ENCODE assay signal across 20 cellular contexts in genomic region chr22:19451570-19451969, GRCh38. TPM values are rescaled to one million over a fixed set of nuclear protein-coding genes. Genes with fewer than 3 reads are reported as not detected.
A peak's percentile ranks its signal among the peaks of the same experiment; 100 is the strongest.
DNase-seq lines count a peak whose midpoint lies in the region; ATAC-seq and TF ChIP-seq lines count a peak whose summit lies in the region.
"Had no signal": no experiment of that assay in that cellular context is flagged by ENCODE, and none has a peak within 500 bp of the region (broad histone marks: within the 10 kb centered on the region; RNA-seq: fewer than 3 reads in every experiment).

No MANE protein-coding gene starts in this region.

- no peak overlapping the region for H2AK5ac ChIP-seq in IMR-90 (ENCODE audit: low read depth, low read length)

- CTCF ChIA-PET in IMR-90 (lab: Yijun Ruan, JAX) = no interaction called here
- CTCF ChIA-PET in naive thymus-derived CD4-positive, alpha-beta T cell (lab: Charles Lee) = no interaction called here

- H3K23ac ChIP-seq in IMR-90 (ENCODE audit: low read depth, low read length) = no peak overlapping the region

- no peak overlapping the region for H2BK120ac ChIP-seq in IMR-90 (ENCODE audit: low read depth, low read length)

- H3K9me1 ChIP-seq in IMR-90 (ENCODE audit: insufficient read depth, low read length) = peaks cover 13% of the 10 kb centered on the region

- H3K4ac ChIP-seq in IMR-90 (ENCODE audit: low read depth, low read length) = no peak overlapping the region

- no peak overlapping the region for H3K4me2 ChIP-seq in IMR-90 (ENCODE audit: low read depth, low read length)

- no peak overlapping the region for H4K8ac ChIP-seq in IMR-90 (ENCODE audit: low read depth in 2 of 2, low read length in 2 of 2)

- H3K4me3 Mint-ChIP-seq in activated T-cell treated with anti-CD3 and anti-CD28 coated beads, Interleukin-2, amount 50 U/mL, for 24 hours = no peak overlapping the region
- no peak overlapping the region for H3K4me3 Mint-ChIP-seq in activated T-cell treated with anti-CD3 and anti-CD28 coated beads, Interleukin-2, amount 50 U/mL, for 4 hours
- H3K4me3 Mint-ChIP-seq in naive thymus-derived CD4-positive, alpha-beta T cell = no peak overlapping the region
- H3K4me3 Mint-ChIP-seq in activated CD4-positive, alpha-beta T cell treated with anti-CD3 and anti-CD28 coated beads, Interleukin-2, amount 10 ng/mL, durations not matched to agents 24 days and 14 days = no peak overlapping the region

- no peak overlapping the region for H2AFZ ChIP-seq in IMR-90 (replicated peaks; ENCODE audit: low read length, poor library complexity)

- peaks cover 9% of the 10 kb centered on the region; the same call in 1 of the 2 replicates for H3K4me1 ChIP-seq in IMR-90 (ENCODE audit: control insufficient read depth, insufficient read depth, low read length)
- peaks cover 11 to 12% of the 10 kb centered on the region in 2 donors for H3K4me1 ChIP-seq in naive thymus-derived CD4-positive, alpha-beta T cell (ENCODE audit: control insufficient read depth in 2 of 2, insufficient read depth in 2 of 2, low read length in 2 of 2)

- no peak for TF ChIP-seq POLR2A in IMR-90 (IDR thresholded peaks at IDR 0.05; ENCODE audit: low read depth, low read length)

- peaks cover 8 to 21% of the 10 kb centered on the region in 2 experiments; a peak in 3 of 4 replicates for H3K79me1 ChIP-seq in IMR-90 (ENCODE audit: low read depth in 1 of 2, low read length in 2 of 2)

- peaks cover 34% of the 10 kb centered on the region for H3K4me1 Mint-ChIP-seq in activated T-cell treated with anti-CD3 and anti-CD28 coated beads, Interleukin-2, amount 50 U/mL, for 24 hours (ENCODE audit: low read depth)
- H3K4me1 Mint-ChIP-seq in activated T-cell treated with anti-CD3 and anti-CD28 coated beads, Interleukin-2, amount 50 U/mL, for 4 hours (ENCODE audit: low read depth) = peaks cover 23% of the 10 kb centered on the region
- peaks cover 11 to 27% (median 19%) of the 10 kb centered on the region in 7 donors for H3K4me1 Mint-ChIP-seq in naive thymus-derived CD4-positive, alpha-beta T cell
- H3K4me1 Mint-ChIP-seq in activated CD4-positive, alpha-beta T cell treated with anti-CD3 and anti-CD28 coated beads, Interleukin-2, amount 10 ng/mL, durations not matched to agents 24 days and 14 days = peaks cover 18% of the 10 kb centered on the region

- no peak for DNase-seq in activated T-cell treated with anti-CD3 and anti-CD28 coated beads, Interleukin-2, amount 50 U/mL, for 24 hours
- no peak for DNase-seq in activated T-cell treated with anti-CD3 and anti-CD28 coated beads, Interleukin-2, amount 50 U/mL, for 4 hours
- DNase-seq in IMR-90 = no peak
- no peak for DNase-seq in naive thymus-derived CD4-positive, alpha-beta T cell
- no peak for DNase-seq in activated CD4-positive, alpha-beta T cell treated with anti-CD3 and anti-CD28 coated beads, Interleukin-2, amount 10 ng/mL, durations not matched to agents 24 days and 14 days
- DNase-seq: DMS53; GF-D8; GOT3; HCEC 1CT; MV-4-11; NCI-H1105 treated with DMSO at 0.1 percent for 48 hours; NCI-H2029 treated with DMSO at 0.1 percent for 48 hours; NCI-H226; NCI-H510A treated with DMSO at 0.1 percent for 48 hours; NCI-H774; NK-92 treated with Interleukin-12 subunit alpha and Interleukin-12 subunit beta, amount 100 ng/mL, for 24 hours; SHP77 treated with DMSO at 0.1 percent for 48 hours had no signal

- no peak overlapping the region for H2BK15ac ChIP-seq in IMR-90 (ENCODE audit: low read depth, low read length)

- TSS peak; percentile 27 for BruUV-seq in IMR-90 (replicated peaks; lab: Mats Ljungman, UMichigan)

- H2AK9ac ChIP-seq in IMR-90 (replicated peaks; ENCODE audit: low read depth, low read length, poor library complexity) = no peak overlapping the region

- H4K5ac ChIP-seq in IMR-90 (ENCODE audit: low read depth, low read length) = no peak overlapping the region

- dilution Hi-C loops in IMR-90 (cut with HindIII; ENCODE audit: low sequenced_read_pairs, unreplicated experiment) = no loop called here

- H3K36me3 ChIP-seq in IMR-90 (ENCODE audit: control insufficient read depth, insufficient read depth, low read length) = peaks cover 46% of the 10 kb centered on the region
- peaks cover 12 to 50% (median 25%) of the 10 kb centered on the region in 3 experiments for H3K36me3 ChIP-seq in naive thymus-derived CD4-positive, alpha-beta T cell (ENCODE audit: control insufficient read depth in 2 of 3, insufficient read depth in 3 of 3, low read length in 3 of 3)

- no peaks in the 10 kb centered on the region for H4K20me1 ChIP-seq in IMR-90 (ENCODE audit: insufficient read depth, low read length)

- H3K27me3 Mint-ChIP-seq in activated T-cell treated with anti-CD3 and anti-CD28 coated beads, Interleukin-2, amount 50 U/mL, for 24 hours = no peaks in the 10 kb centered on the region
- no peaks in the 10 kb centered on the region for H3K27me3 Mint-ChIP-seq in activated T-cell treated with anti-CD3 and anti-CD28 coated beads, Interleukin-2, amount 50 U/mL, for 4 hours (ENCODE audit: low read depth)
- H3K27me3 Mint-ChIP-seq in naive thymus-derived CD4-positive, alpha-beta T cell = no peaks in the 10 kb centered on the region
- H3K27me3 Mint-ChIP-seq in activated CD4-positive, alpha-beta T cell treated with anti-CD3 and anti-CD28 coated beads, Interleukin-2, amount 10 ng/mL, durations not matched to agents 24 days and 14 days = no peaks in the 10 kb centered on the region

- H3K56ac ChIP-seq in IMR-90 (ENCODE audit: extremely low read depth, insufficient read depth, low read length) = no peak overlapping the region

- no peak overlapping the region for H4K91ac ChIP-seq in IMR-90 (ENCODE audit: insufficient read depth, low read depth, low read length)

- no peaks in the 10 kb centered on the region for H3K27me3 ChIP-seq in IMR-90 (ENCODE audit: control insufficient read depth, insufficient read depth, low read length)
- no peaks in the 10 kb centered on the region for H3K27me3 ChIP-seq in naive thymus-derived CD4-positive, alpha-beta T cell (ENCODE audit: control insufficient read depth in 2 of 2, insufficient read depth in 2 of 2, low read length in 2 of 2)

- no peak overlapping the region for H3K18ac ChIP-seq in IMR-90 (ENCODE audit: low read depth, low read length)

- no peak for TF ChIP-seq RAD21 in IMR-90 (IDR thresholded peaks at IDR 0.05; ENCODE audit: low read length)

- no peak for TF ChIP-seq CTCF in IMR-90 (conservative IDR thresholded peaks at IDR 0.05; ENCODE audit: low read depth, low read length)

- no CpG with 5 or more reads among the region's 4 CpGs for WGBS in IMR-90 (ENCODE audit: extremely low coverage in 2 of 2, insufficient read length in 1 of 2), 2 experiments

- H2BK5ac ChIP-seq in IMR-90 (ENCODE audit: low read depth, low read length, poor library complexity, severe bottlenecking) = no peak overlapping the region

- POLR2A ChIA-PET in IMR-90 (lab: Charles Lee; ENCODE audit: unreplicated experiment) = no interaction called here
- POLR2A ChIA-PET in naive thymus-derived CD4-positive, alpha-beta T cell (lab: Charles Lee) = interaction anchor here (2.3 kb wide), 1 partner anchor 20 kb away, joined by 8 read pairs; the partner anchor contains the start of genes HIRA and MRPL40

- in situ Hi-C loops in IMR-90 (cut with MboI; ENCODE audit: low sequenced_read_pairs) = no loop called here

- no peak overlapping the region for H3K4me3 ChIP-seq in IMR-90 (ENCODE audit: insufficient read depth, low read depth, low read length)
- H3K4me3 ChIP-seq in naive thymus-derived CD4-positive, alpha-beta T cell (ENCODE audit: low read length) = no peak overlapping the region
- H3K4me3 ChIP-seq: SK-N-MC had no signal

- intact Hi-C loops in IMR-90 (cut with micrococcal nuclease) = no loop called here
- intact Hi-C loops in naive thymus-derived CD4-positive, alpha-beta T cell (cut with micrococcal nuclease) = no loop called here
- intact Hi-C loops in activated CD4-positive, alpha-beta T cell treated with anti-CD3 and anti-CD28 coated beads, Interleukin-2, amount 10 ng/mL, durations not matched to agents 24 days and 14 days (cut with micrococcal nuclease) = no loop called here

- H3K9me3 Mint-ChIP-seq in activated T-cell treated with anti-CD3 and anti-CD28 coated beads, Interleukin-2, amount 50 U/mL, for 24 hours = no peaks in the 10 kb centered on the region
- H3K9me3 Mint-ChIP-seq in activated T-cell treated with anti-CD3 and anti-CD28 coated beads, Interleukin-2, amount 50 U/mL, for 4 hours = no peaks in the 10 kb centered on the region
- H3K9me3 Mint-ChIP-seq in naive thymus-derived CD4-positive, alpha-beta T cell = peaks cover 0 to 1% (median 0%) of the 10 kb centered on the region in 11 donors
- no peaks in the 10 kb centered on the region for H3K9me3 Mint-ChIP-seq in activated CD4-positive, alpha-beta T cell treated with anti-CD3 and anti-CD28 coated beads, Interleukin-2, amount 10 ng/mL, durations not matched to agents 24 days and 14 days

- H3K36me3 Mint-ChIP-seq in activated T-cell treated with anti-CD3 and anti-CD28 coated beads, Interleukin-2, amount 50 U/mL, for 24 hours (ENCODE audit: low read depth) = peaks cover 87% of the 10 kb centered on the region
- peaks cover 34% of the 10 kb centered on the region for H3K36me3 Mint-ChIP-seq in activated T-cell treated with anti-CD3 and anti-CD28 coated beads, Interleukin-2, amount 50 U/mL, for 4 hours (ENCODE audit: insufficient read depth)
- H3K36me3 Mint-ChIP-seq in naive thymus-derived CD4-positive, alpha-beta T cell = peaks cover 9 to 36% (median 18%) of the 10 kb centered on the region in 5 donors
- H3K36me3 Mint-ChIP-seq in activated CD4-positive, alpha-beta T cell treated with anti-CD3 and anti-CD28 coated beads, Interleukin-2, amount 10 ng/mL, durations not matched to agents 24 days and 14 days (ENCODE audit: low read depth) = peaks cover 43% of the 10 kb centered on the region

- peak overlapping the region; percentile 30 for H3K27ac Mint-ChIP-seq in activated T-cell treated with anti-CD3 and anti-CD28 coated beads, Interleukin-2, amount 50 U/mL, for 24 hours
- peak overlapping the region in 5 of 9 donors; percentile 10 to 44 (median 27) for H3K27ac Mint-ChIP-seq in naive thymus-derived CD4-positive, alpha-beta T cell
- no peak overlapping the region for H3K27ac Mint-ChIP-seq in activated CD4-positive, alpha-beta T cell treated with anti-CD3 and anti-CD28 coated beads, Interleukin-2, amount 10 ng/mL, durations not matched to agents 24 days and 14 days

- no peak for ATAC-seq in activated T-cell treated with anti-CD3 and anti-CD28 coated beads, Interleukin-2, amount 50 U/mL, for 4 hours
- ATAC-seq in IMR-90 (ENCODE audit: low read depth) = no peak
- no peak for ATAC-seq in naive thymus-derived CD4-positive, alpha-beta T cell

- H3K27ac ChIP-seq in IMR-90 (ENCODE audit: insufficient read depth, low read length) = no peak overlapping the region
- H3K27ac ChIP-seq in naive thymus-derived CD4-positive, alpha-beta T cell (ENCODE audit: low read depth, low read length) = no peak overlapping the region
- H3K27ac ChIP-seq: C4-2B, RWPE1, SK-N-MC had no signal

- H3K14ac ChIP-seq in IMR-90 (replicated peaks; ENCODE audit: low read depth, low read length) = no peak overlapping the region

- no peak overlapping the region for H3K9ac ChIP-seq in IMR-90 (ENCODE audit: low read depth, low read length)

- H2BK20ac ChIP-seq in IMR-90 (ENCODE audit: low read depth, low read length) = no peak overlapping the region

- no peaks in the 10 kb centered on the region for H3K9me3 ChIP-seq in IMR-90 (ENCODE audit: control insufficient read depth, insufficient read depth, low read length)
- H3K9me3 ChIP-seq in naive thymus-derived CD4-positive, alpha-beta T cell (ENCODE audit: control insufficient read depth in 2 of 3, low read length in 3 of 3) = no peaks in the 10 kb centered on the region

RNA-seq across cellular contexts. Expression of gene C22orf39, which starts 4.1 kb away (rescaled TPM):
- total RNA-seq in activated T-cell treated with anti-CD3 and anti-CD28 coated beads, Interleukin-2, amount 50 U/mL, for 4 hours = 10 to 100 TPM; 14.3 to 20.9 (median 18.8) TPM
- 8.2 and 9.2 TPM in 2 replicates for total RNA-seq in IMR-90 (2012; rRNA removed)
- polyA plus RNA-seq in IMR-90 (2012; rRNA removed) = 8.9 and 10.2 TPM in 2 replicates
- polyA plus RNA-seq in IMR-90 (2012; cell fraction: cytosol; rRNA removed) = 11.9 and 14.7 TPM in 2 replicates
- 7.8 and 8.0 TPM in 2 replicates for polyA plus RNA-seq in IMR-90 (2012; cell fraction: nucleus; rRNA removed; ENCODE audit: low replicate concordance)
- 10 to 100 TPM; 34.2 to 44.9 (median 36.8) TPM for total RNA-seq in naive thymus-derived CD4-positive, alpha-beta T cell
- 10 to 100 TPM; 51.8 to 58.0 TPM for polyA plus RNA-seq in naive thymus-derived CD4-positive, alpha-beta T cell
- 25.7 and 28.5 TPM in 2 replicates for total RNA-seq in activated CD4-positive, alpha-beta T cell treated with anti-CD3 and anti-CD28 coated beads, Interleukin-2, amount 10 ng/mL, durations not matched to agents 24 days and 14 days

RNA-seq across cellular contexts. Expression of gene MRPL40, which starts 19.2 kb away (rescaled TPM):
- 10 to 100 TPM; 35.9 to 41.4 (median 39.2) TPM for total RNA-seq in activated T-cell treated with anti-CD3 and anti-CD28 coated beads, Interleukin-2, amount 50 U/mL, for 4 hours
- 37.5 and 48.9 TPM in 2 replicates for total RNA-seq in IMR-90 (2012; rRNA removed)
- 36.7 and 38.0 TPM in 2 replicates for polyA plus RNA-seq in IMR-90 (2012; rRNA removed)
- 11.3 and 15.3 TPM in 2 replicates for polyA plus RNA-seq in IMR-90 (2012; cell fraction: cytosol; rRNA removed)
- 3.0 and 12.5 TPM in 2 replicates for polyA plus RNA-seq in IMR-90 (2012; cell fraction: nucleus; rRNA removed; ENCODE audit: low replicate concordance)
- 10 to 100 TPM; 11.5 to 21.2 (median 17.0) TPM for total RNA-seq in naive thymus-derived CD4-positive, alpha-beta T cell
- polyA plus RNA-seq in naive thymus-derived CD4-positive, alpha-beta T cell = 10 to 100 TPM; 65.3 to 72.1 TPM
- total RNA-seq in activated CD4-positive, alpha-beta T cell treated with anti-CD3 and anti-CD28 coated beads, Interleukin-2, amount 10 ng/mL, durations not matched to agents 24 days and 14 days = 35.2 and 37.6 TPM in 2 replicates

RNA-seq across cellular contexts. Expression of gene HIRA, which starts 20.0 kb away (rescaled TPM):
- 10 to 100 TPM; 36.8 to 41.4 (median 38.2) TPM for total RNA-seq in activated T-cell treated with anti-CD3 and anti-CD28 coated beads, Interleukin-2, amount 50 U/mL, for 4 hours
- total RNA-seq in IMR-90 (2012; rRNA removed) = 13.9 and 14.5 TPM in 2 replicates
- polyA plus RNA-seq in IMR-90 (2012; rRNA removed) = 22.6 and 24.2 TPM in 2 replicates
- polyA plus RNA-seq in IMR-90 (2012; cell fraction: cytosol; rRNA removed) = 13.5 and 19.1 TPM in 2 replicates
- 20.6 and 27.4 TPM in 2 replicates for polyA plus RNA-seq in IMR-90 (2012; cell fraction: nucleus; rRNA removed; ENCODE audit: low replicate concordance)
- total RNA-seq in naive thymus-derived CD4-positive, alpha-beta T cell = 10 to 100 TPM; 21.2 to 42.3 (median 29.2) TPM
- 1 to 10 TPM; 2.8 to 4.9 TPM for polyA plus RNA-seq in naive thymus-derived CD4-positive, alpha-beta T cell
- total RNA-seq in activated CD4-positive, alpha-beta T cell treated with anti-CD3 and anti-CD28 coated beads, Interleukin-2, amount 10 ng/mL, durations not matched to agents 24 days and 14 days = 42.6 and 45.0 TPM in 2 replicates

RNA-seq across cellular contexts. Expression of gene UFD1, which starts 27.4 kb away (rescaled TPM):
- 100 to 1,000 TPM; 107 TPM for total RNA-seq in activated T-cell treated with anti-CD3 and anti-CD28 coated beads, Interleukin-2, amount 50 U/mL, for 4 hours
- total RNA-seq in IMR-90 (2012; rRNA removed) = 138 and 152 TPM in 2 replicates
- 149 and 153 TPM in 2 replicates for polyA plus RNA-seq in IMR-90 (2012; rRNA removed)
- polyA plus RNA-seq in IMR-90 (2012; cell fraction: cytosol; rRNA removed) = 92.0 and 129 TPM in 2 replicates
- polyA plus RNA-seq in IMR-90 (2012; cell fraction: nucleus; rRNA removed; ENCODE audit: low replicate concordance) = 67.8 and 81.3 TPM in 2 replicates
- 10 to 100 TPM; 46.8 to 84.8 (median 66.9) TPM for total RNA-seq in naive thymus-derived CD4-positive, alpha-beta T cell
- 10 to 100 TPM; 78.7 to 87.8 TPM for polyA plus RNA-seq in naive thymus-derived CD4-positive, alpha-beta T cell
- 96.2 and 99.9 TPM in 2 replicates for total RNA-seq in activated CD4-positive, alpha-beta T cell treated with anti-CD3 and anti-CD28 coated beads, Interleukin-2, amount 10 ng/mL, durations not matched to agents 24 days and 14 days

RNA-seq across cellular contexts. Expression of gene CDC45, which starts 28.1 kb away (rescaled TPM):
- total RNA-seq in activated T-cell treated with anti-CD3 and anti-CD28 coated beads, Interleukin-2, amount 50 U/mL, for 4 hours = 10 to 100 TPM; 50.2 to 80.5 (median 54.7) TPM
- total RNA-seq in IMR-90 (2012; rRNA removed) = 37.5 and 44.6 TPM in 2 replicates
- 20.0 and 22.7 TPM in 2 replicates for polyA plus RNA-seq in IMR-90 (2012; rRNA removed)
- 7.7 and 9.1 TPM in 2 replicates for polyA plus RNA-seq in IMR-90 (2012; cell fraction: cytosol; rRNA removed)
- 24.8 and 25.7 TPM in 2 replicates for polyA plus RNA-seq in IMR-90 (2012; cell fraction: nucleus; rRNA removed; ENCODE audit: low replicate concordance)
- 10 to 100 TPM in 1 of 5 experiments, 1 to 10 TPM in 1, under 1 TPM in 3; 0.35 to 57.7 (median 0.85) TPM for total RNA-seq in naive thymus-derived CD4-positive, alpha-beta T cell
- polyA plus RNA-seq in naive thymus-derived CD4-positive, alpha-beta T cell = 1 to 10 TPM in 1 of 2 donors, under 1 TPM in 1; 0.45 to 1.7 TPM
- 121 and 123 TPM in 2 replicates for total RNA-seq in activated CD4-positive, alpha-beta T cell treated with anti-CD3 and anti-CD28 coated beads, Interleukin-2, amount 10 ng/mL, durations not matched to agents 24 days and 14 days
